Comparison of ENCODE assay signal across 26 cellular contexts in the genomic region with DNA sequence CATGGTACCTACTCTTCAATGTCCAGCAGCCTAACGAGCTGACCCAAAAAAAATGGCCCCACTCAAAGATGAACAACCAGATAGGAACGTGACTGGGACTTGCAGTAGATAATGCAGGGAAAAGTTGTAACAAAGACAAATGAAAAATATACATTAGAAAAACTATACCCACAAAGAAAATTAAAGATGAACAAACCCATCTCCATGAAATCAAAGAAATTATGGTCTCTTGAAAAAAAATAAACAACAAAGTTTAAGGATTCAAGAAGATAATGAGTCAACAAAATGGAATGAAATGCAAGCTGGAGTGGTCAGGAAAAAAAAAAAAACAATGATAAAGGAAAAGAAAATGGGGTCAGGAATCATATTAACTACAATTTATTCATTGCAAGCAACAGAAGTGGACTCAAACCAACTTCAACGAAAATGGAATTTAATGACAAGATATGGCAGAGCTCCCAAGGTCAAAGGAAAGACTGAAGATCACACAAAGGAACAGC.
"Had no signal": no experiment of that assay in that cellular context is flagged by ENCODE, and none has a peak within 500 bp of the region (broad histone marks: within the 10 kb centered on the region; RNA-seq: fewer than 3 reads in every experiment).

No MANE protein-coding gene starts in this region.

- H3K36me3 ChIP-seq: ascending aorta, neural progenitor cell, right lobe of liver, stomach, transverse colon, WERI-Rb-1 had no signal

- H3K4me3 ChIP-seq: ascending aorta, neural progenitor cell, right lobe of liver, stomach, transverse colon had no signal

- H3K4me1 ChIP-seq: ascending aorta, stomach, transverse colon had no signal

- H3K9me3 ChIP-seq: ascending aorta, right lobe of liver, transverse colon had no signal

- ATAC-seq: activated CD8-positive, alpha-beta memory T cell treated with anti-CD3 and anti-CD28 coated beads, Interleukin-2, amount 10 ng/mL, durations not matched to agents 7 days and 5 days; activated CD8-positive, alpha-beta T cell treated with anti-CD3 and anti-CD28 coated beads for 36 hours; activated naive CD8-positive, alpha-beta T cell treated with anti-CD3 and anti-CD28 coated beads, Interleukin-2, amount 50 U/mL, for 24 hours; left ventricle myocardium superior; naive thymus-derived CD8-positive, alpha-beta T cell; right lobe of liver; stimulated activated memory B cell treated with anti-CD40 and anti-IgM and Interleukin-4, amounts not matched to agents 10 μg/mL and 1 μg/mL and 100 μg/mL, for 72 hours had no signal

- H3K27me3 ChIP-seq: ascending aorta, neural progenitor cell, right lobe of liver, stomach, transverse colon had no signal

- H3K27ac ChIP-seq: ascending aorta, epithelial cell of prostate, neural progenitor cell, right lobe of liver, stomach, transverse colon, WERI-Rb-1 had no signal

- DNase-seq: activated CD4-positive, alpha-beta T cell treated with anti-CD3 and anti-CD28 coated beads, Interleukin-2, amount 10 ng/mL, durations not matched to agents 7 days and 5 days; activated CD4-positive, CD25-positive, alpha-beta regulatory T cell treated with anti-CD3 and anti-CD28 coated beads, Interleukin-2, amount 50 U/mL, for 72 hours; activated CD8-positive, alpha-beta memory T cell treated with anti-CD3 and anti-CD28 coated beads, Interleukin-2, amount 10 ng/mL, durations not matched to agents 7 days and 5 days; activated CD8-positive, alpha-beta T cell treated with anti-CD3 and anti-CD28 coated beads for 36 hours; activated effector memory CD4-positive, alpha-beta T cell treated with anti-CD3 and anti-CD28 coated beads, Interleukin-2, amount 50 U/mL, for 16 hours; activated naive CD4-positive, alpha-beta T cell treated with anti-CD3 and anti-CD28 coated beads, Interleukin-2, amount 10 ng/mL, durations not matched to agents 7 days and 5 days; activated naive CD8-positive, alpha-beta T cell treated with anti-CD3 and anti-CD28 coated beads, Interleukin-2, amount 50 U/mL, for 24 hours; activated T-cell treated with anti-CD3 and anti-CD28 coated beads for 4 hours; cerebellar nuclear complex; cortex of kidney; foreskin melanocyte; hippocampal formation; left ventricle myocardium superior; mammary epithelial cell; naive thymus-derived CD8-positive, alpha-beta T cell; posterior cingulate gyrus; right lobe of liver; small intestine; stimulated activated CD4-positive, alpha-beta T cell treated with anti-CD3 and anti-CD28 coated beads, Interleukin-15, amount 100 ng/mL, for 24 hours; stomach; transverse colon; WERI-Rb-1 had no signal

- H3K9ac ChIP-seq: neural progenitor cell had no signal

- H2AFZ ChIP-seq: neural progenitor cell had no signal
